Comparison of ENCODE assay signal across 17 cellular contexts in genomic region chr15:58432421-58432820, GRCh38. TPM values are rescaled to one million over a fixed set of nuclear protein-coding genes. Genes with fewer than 3 reads are reported as not detected.
DNase-seq lines count a peak whose midpoint lies in the region; TF ChIP-seq lines count a peak whose summit lies in the region.
"Had no signal": no experiment of that assay in that cellular context is flagged by ENCODE, and none has a peak within 500 bp of the region (broad histone marks: within the 10 kb centered on the region; RNA-seq: fewer than 3 reads in every experiment).

No MANE protein-coding gene starts in this region.

- H3K4me2 ChIP-seq in PC-9 (peak overlapping the region; percentile 26), hepatocyte (peak overlapping the region; percentile 62)

- H3K9me3 ChIP-seq in PC-9 (ENCODE audit: insufficient read depth, low read depth) (no peaks in the 10 kb centered on the region), hepatocyte (ENCODE audit: low read depth) (no peaks in the 10 kb centered on the region), HAP-1 (no peaks in the 10 kb centered on the region)

- H3K36me3 ChIP-seq in PC-9 (ENCODE audit: low read depth): no peaks in the 10 kb centered on the region
- no peaks in the 10 kb centered on the region for H3K36me3 ChIP-seq in hepatocyte (replicated peaks; ENCODE audit: insufficient read depth, low read depth)
- no peaks in the 10 kb centered on the region for H3K36me3 ChIP-seq in HAP-1 (replicated peaks)

- in situ Hi-C loops in HAP-1 (cut with MboI; ENCODE audit: low sequenced_read_pairs): no loop called here

- H4K20me1 ChIP-seq in PC-9 (ENCODE audit: insufficient read depth): no peaks in the 10 kb centered on the region
- no peaks in the 10 kb centered on the region for H4K20me1 ChIP-seq in hepatocyte (ENCODE audit: insufficient read depth, poor library complexity, severe bottlenecking)

- H3F3A ChIP-seq in PC-9 (ENCODE audit: insufficient read depth, low read depth): peaks cover 10% of the 10 kb centered on the region; the same call in 1 of the 2 replicates

- peak; percentile 50 for DNase-seq in EH (ENCODE audit: low read depth)
- peak in 1 of 2 experiments; percentile 79 for DNase-seq in PC-9
- DNase-seq in hepatocyte (ENCODE audit: low spot score): no peak
- peak; percentile 67 for DNase-seq in renal cortical epithelial cell (ENCODE audit: low read depth)
- no peak for DNase-seq in HAP-1 (ENCODE audit: low spot score in 2 of 2)
- no peak for DNase-seq in NCI-H748 treated with DMSO at 0.1 percent for 48 hours (lab: John Stamatoyannopoulos, UW)
- no peak for DNase-seq in hypothalamus (lab: John Stamatoyannopoulos, UW)
- no peak for DNase-seq in SW 1271 (lab: John Stamatoyannopoulos, UW)
- DNase-seq: activated naive CD4-positive, alpha-beta T cell treated with anti-CD3 and anti-CD28 coated beads for 36 hours; CD4-positive, alpha-beta T cell; effector CD8-positive, alpha-beta T cell; HFFc6; islet precursor cell; Kasumi-1; NCI-H1930; NCI-H82; T-helper 2 cell had no signal

- TF ChIP-seq CTCF in PC-9 (conservative IDR thresholded peaks at IDR 0.05) (no peak), hepatocyte (IDR thresholded peaks at IDR 0.05; ENCODE audit: poor library complexity) (no peak)

- no peak overlapping the region for H2AFZ ChIP-seq in PC-9
- no peak overlapping the region for H2AFZ ChIP-seq in hepatocyte

- H3K27ac ChIP-seq in PC-9: peak overlapping the region; percentile 71
- peak overlapping the region; percentile 62 for H3K27ac ChIP-seq in hepatocyte

- no TSS peak for BruUV-seq in PC-9 (replicated peaks; lab: Mats Ljungman, UMichigan)

- CTCF ChIA-PET in PC-9 (lab: Charles Lee): no interaction called here

- H3K9me2 ChIP-seq in PC-9 (ENCODE audit: insufficient read depth) (no peaks in the 10 kb centered on the region), hepatocyte (replicated peaks; ENCODE audit: insufficient read depth) (no peaks in the 10 kb centered on the region)

- no peaks in the 10 kb centered on the region for H3K27me3 ChIP-seq in PC-9 (ENCODE audit: insufficient read depth, low read depth)
- no peaks in the 10 kb centered on the region for H3K27me3 ChIP-seq in hepatocyte
- 0 out of 2 replicates have a peak, but pooled peaks cover 2% of the 10 kb centered on the region for H3K27me3 ChIP-seq in HAP-1 (ENCODE audit: low read depth)

- no peak overlapping the region for H3K4me3 ChIP-seq in PC-9
- no peak overlapping the region for H3K4me3 ChIP-seq in hepatocyte
- no peak overlapping the region for H3K4me3 ChIP-seq in HAP-1

- WGBS in hepatocyte (ENCODE audit: low lambda C conversion rate, missing lambda C conversion rate): 61% methylated on average over 6 of the region's 6 CpGs

- POLR2A ChIA-PET in PC-9 (lab: Charles Lee; ENCODE audit: unreplicated experiment): no interaction called here

- intact Hi-C loops in PC-9 (cut with micrococcal nuclease; ENCODE audit: unreplicated experiment): no loop called here

- H3K4me1 ChIP-seq in PC-9 (replicated peaks; ENCODE audit: insufficient read depth): peaks cover 37% of the 10 kb centered on the region
- peaks cover 9% of the 10 kb centered on the region for H3K4me1 ChIP-seq in hepatocyte (ENCODE audit: insufficient read depth)
- no peaks in the 10 kb centered on the region for H3K4me1 ChIP-seq in HAP-1

- no peaks in the 10 kb centered on the region for H3K79me2 ChIP-seq in PC-9 (ENCODE audit: low read depth)
- H3K79me2 ChIP-seq in hepatocyte: no peaks in the 10 kb centered on the region

RNA-seq across cellular contexts. Expression of gene LIPC, which starts 0.6 kb away (rescaled TPM):
- total RNA-seq in PC-9 (2021): not detected in 2 replicates
- 64.8 and 67.7 TPM in 2 replicates for total RNA-seq in hepatocyte
- 34.3 and 37.0 TPM in 2 replicates for polyA plus RNA-seq in hepatocyte
- total RNA-seq in renal cortical epithelial cell: 1.6 and 9.2 TPM in 2 replicates
- total RNA-seq: HFFc6 had no signal

Comparison
In these comparisons a context has a peak if more than half of its experiments do, and no peak if none do; other contexts are left out.
1. DNase-seq: peak in EH (single experiment) and renal cortical epithelial cell (single experiment); none in hepatocyte (single experiment), HAP-1 (0 of 2), NCI-H748 treated with DMSO at 0.1 percent for 48 hours (single experiment), hypothalamus (0 of 51) and SW 1271 (0 of 2).